15 cellular contexts compared by ENCODE assay signal in genomic region chr1:218664385-218665170, GRCh38.
DNase-seq lines count a peak whose midpoint lies in the region; ATAC-seq and TF ChIP-seq lines count a peak whose summit lies in the region.
"Had no signal": no experiment of that assay in that cellular context is flagged by ENCODE, and none has a peak within 500 bp of the region (broad histone marks: within the 10 kb centered on the region; RNA-seq: fewer than 3 reads in every experiment).

No MANE protein-coding gene starts in this region.

- H3K27ac ChIP-seq in gastroesophageal sphincter (peak overlapping the region; percentile 5 to 66 (median 52)), stomach (peak overlapping the region in 3 of 5 donors; percentile 34 to 55 (median 42)), thyroid gland (no peak overlapping the region)
- H3K27ac ChIP-seq: HL-60 had no signal

- H3K4me3 ChIP-seq in gastroesophageal sphincter, result no peak overlapping the region
- H3K4me3 ChIP-seq in stomach, result no peak overlapping the region
- no peak overlapping the region for H3K4me3 ChIP-seq in thyroid gland (replicated peaks in 1 of 3)
- H3K4me3 ChIP-seq: prostate gland had no signal

- DNase-seq in HT1080 (ENCODE audit: low read depth), result peak; percentile 67
- DNase-seq in astrocyte of the hippocampus (ENCODE audit: low read depth, low spot score), result peak; percentile 35
- DNase-seq in stomach, result no peak
- no peak for DNase-seq in thyroid gland
- DNase-seq in T1000 (lab: John Stamatoyannopoulos, UW), result no peak
- no peak for DNase-seq in activated CD4-positive, alpha-beta T cell treated with anti-CD3 and anti-CD28 coated beads for 1 hour
- DNase-seq in GM10266 (ENCODE audit: extremely low spot score), result no peak
- DNase-seq: activated CD8-positive, alpha-beta memory T cell treated with anti-CD3 and anti-CD28 coated beads for 24 hours; CD4-positive, CD25-positive, alpha-beta regulatory T cell; NCI-H446 treated with DMSO at 0.1 percent for 48 hours; stimulated activated naive CD8-positive, alpha-beta T cell treated with anti-CD3 and anti-CD28 coated beads, Interleukin-15, amount 100 ng/mL, for 72 hours; T-helper 9 cell had no signal

- H3K27me3 ChIP-seq in gastroesophageal sphincter (no peaks in the 10 kb centered on the region), stomach (no peaks in the 10 kb centered on the region), thyroid gland (no peaks in the 10 kb centered on the region)

- H3K36me3 ChIP-seq in gastroesophageal sphincter (no peaks in the 10 kb centered on the region), stomach (no peaks in the 10 kb centered on the region), thyroid gland (no peaks in the 10 kb centered on the region)
- H3K36me3 ChIP-seq: prostate gland had no signal

- intact Hi-C loops in stomach (cut with DNase I; ENCODE audit: low total_unique reads) (no loop called here), thyroid gland (cut with DNase I) (no loop called here)

- 49 to 63% methylated on average over 2 to 3 of the region's 3 CpGs for WGBS in gastroesophageal sphincter (ENCODE audit: low coverage in 1 of 2), 2 donors
- 65 to 89% (median 72%) methylated on average over 3 of the region's 3 CpGs for WGBS in stomach, 5 donors
- 88 to 95% methylated on average over 3 of the region's 3 CpGs for WGBS in thyroid gland, 2 donors

- TF ChIP-seq EP300 in gastroesophageal sphincter (IDR thresholded peaks at IDR 0.05) (no peak), stomach (IDR thresholded peaks at IDR 0.05) (no peak)

- H3K9me3 ChIP-seq in gastroesophageal sphincter (no peaks in the 10 kb centered on the region), stomach (no peaks in the 10 kb centered on the region), thyroid gland (no peaks in the 10 kb centered on the region)
- H3K9me3 ChIP-seq: prostate gland had no signal

- H3K4me1 ChIP-seq in gastroesophageal sphincter, result peaks cover 0 to 17% (median 3%) of the 10 kb centered on the region in 3 donors
- peaks cover 0 to 10% (median 3%) of the 10 kb centered on the region in 4 donors for H3K4me1 ChIP-seq in stomach
- peaks cover 0 to 11% of the 10 kb centered on the region in 2 donors for H3K4me1 ChIP-seq in thyroid gland
- H3K4me1 ChIP-seq: prostate gland had no signal

- no peak for ATAC-seq in gastroesophageal sphincter
- ATAC-seq: stimulated activated naive CD8-positive, alpha-beta T cell treated with anti-CD3 and anti-CD28 coated beads, Interleukin-15, amount 100 ng/mL, for 72 hours had no signal

- TF ChIP-seq CTCF in gastroesophageal sphincter (IDR thresholded peaks at IDR 0.05) (no peak), stomach (IDR thresholded peaks at IDR 0.05) (no peak), thyroid gland (IDR thresholded peaks at IDR 0.05) (no peak), GM10266 (IDR thresholded peaks at IDR 0.05; ENCODE audit: control insufficient read depth, insufficient read depth, low read depth, missing control alignments) (no peak)

- TF ChIP-seq POLR2A in gastroesophageal sphincter (IDR thresholded peaks at IDR 0.05) (no peak), stomach (IDR thresholded peaks at IDR 0.05) (no peak), thyroid gland (IDR thresholded peaks at IDR 0.05) (no peak)

Comparison
In these comparisons a context has a peak if more than half of its experiments do, and no peak if none do; other contexts are left out.
1. DNase-seq: peak in HT1080 (single experiment) and astrocyte of the hippocampus (single experiment); none in stomach (single experiment), thyroid gland (0 of 2), T1000 (single experiment), activated CD4-positive, alpha-beta T cell treated with anti-CD3 and anti-CD28 coated beads for 1 hour (single experiment) and GM10266 (single experiment).
2. H3K27ac ChIP-seq: peak in gastroesophageal sphincter (4 of 4) and stomach (3 of 5); none in thyroid gland (0 of 3).